25 cellular contexts compared by ENCODE assay signal in the genomic region with DNA sequence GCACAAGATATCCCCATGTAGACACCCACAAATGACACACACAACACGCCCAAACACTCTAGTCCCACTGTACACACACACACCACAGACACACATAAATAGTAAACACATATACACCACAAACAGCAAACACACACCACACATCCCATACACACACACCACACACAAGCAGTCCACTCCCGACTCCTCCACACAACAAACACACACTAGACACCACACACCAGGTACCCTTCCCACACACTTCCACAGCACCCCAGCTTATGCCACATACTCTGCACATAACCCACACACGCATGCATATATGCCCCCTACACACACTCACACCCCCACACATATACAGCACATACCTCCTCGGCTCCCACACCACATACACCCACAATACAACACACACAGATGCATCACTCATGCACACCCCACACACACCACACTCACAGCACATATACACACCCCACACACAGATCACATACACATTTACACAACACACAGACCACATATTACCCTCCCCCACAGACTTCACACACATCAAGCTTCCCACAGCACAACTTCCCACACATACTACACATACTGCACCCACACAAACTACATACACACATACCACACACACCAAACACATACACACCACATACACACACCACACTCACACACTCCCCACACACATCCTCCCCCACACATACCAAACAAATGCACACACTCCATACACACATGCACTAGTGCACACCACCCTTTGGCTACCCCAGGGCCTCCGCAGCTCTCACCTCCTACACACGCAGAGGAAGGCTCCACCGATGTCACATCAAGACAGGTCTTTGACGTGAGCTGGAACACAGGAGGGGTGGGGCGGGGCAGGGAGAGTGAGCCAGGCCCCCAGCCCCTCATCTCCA. TPM values are rescaled to one million over a fixed set of nuclear protein-coding genes. Genes with fewer than 3 reads are reported as not detected.
DNase-seq lines count a peak whose midpoint lies in the region; ATAC-seq and TF ChIP-seq lines count a peak whose summit lies in the region.
"Not testable (repeated sequence)": the region's sequence is repeated elsewhere in the genome, so short reads cannot be mapped to it uniquely, and the experiment has no call there.
"Had no signal": no experiment of that assay in that cellular context is flagged by ENCODE, and none has a peak within 500 bp of the region (broad histone marks: within the 10 kb centered on the region; RNA-seq: fewer than 3 reads in every experiment).

No MANE protein-coding gene starts in this region.

- H3K79me2 ChIP-seq in OCI-LY1 (ENCODE audit: insufficient read depth, low read length); mesendoderm (ENCODE audit: control insufficient read depth, insufficient read depth, low read length): not testable (repeated sequence)

- H3K27me3 ChIP-seq in CD4-positive, alpha-beta T cell (ENCODE audit: control insufficient read depth, insufficient read depth, low read length); OCI-LY1 (ENCODE audit: insufficient read depth, low read length); mesendoderm (ENCODE audit: insufficient read depth, low read length, poor library complexity); thymus (ENCODE audit: control insufficient read depth, insufficient read depth): not testable (repeated sequence)

- H3K4me3 ChIP-seq in OCI-LY1 (ENCODE audit: low read depth, low read length, poor library complexity, severe bottlenecking), result peak overlapping the region; percentile 49
- H3K4me3 ChIP-seq in coronary artery; mesendoderm (ENCODE audit: low read length): not testable (repeated sequence)
- peak overlapping the region; percentile 64 for H3K4me3 ChIP-seq in thymus (ENCODE audit: low read length)

- H3K4me3 Mint-ChIP-seq in CD4-positive, alpha-beta T cell; activated CD4-positive, alpha-beta T cell treated with anti-CD3 and anti-CD28 coated beads, Interleukin-2, amount 10 ng/mL, durations not matched to agents 7 days and 5 days; activated T-cell treated with anti-CD3 and anti-CD28 coated beads, Interleukin-2, amount 50 U/mL, for 72 hours: not testable (repeated sequence)

- H3K18ac ChIP-seq in mesendoderm (ENCODE audit: low read length), result not testable (repeated sequence)

- not testable (repeated sequence) for H3K9me3 Mint-ChIP-seq in CD4-positive, alpha-beta T cell; activated CD4-positive, alpha-beta T cell treated with anti-CD3 and anti-CD28 coated beads, Interleukin-2, amount 10 ng/mL, durations not matched to agents 7 days and 5 days; activated T-cell treated with anti-CD3 and anti-CD28 coated beads, Interleukin-2, amount 50 U/mL, for 72 hours

- H4K8ac ChIP-seq in mesendoderm (ENCODE audit: low read depth, low read length), result not testable (repeated sequence)

- not testable (repeated sequence) for H2BK120ac ChIP-seq in mesendoderm (ENCODE audit: low read depth, low read length)

- H3K79me1 ChIP-seq in mesendoderm (ENCODE audit: low read length), result not testable (repeated sequence)

- H3K4me1 ChIP-seq in OCI-LY1 (ENCODE audit: insufficient read depth, low read length, severe bottlenecking), result peaks cover 29% of the 10 kb centered on the region
- H3K4me1 ChIP-seq in mesendoderm (ENCODE audit: control insufficient read depth, low read depth, low read length), result peaks cover 12% of the 10 kb centered on the region
- peaks cover 48% of the 10 kb centered on the region for H3K4me1 ChIP-seq in thymus (ENCODE audit: control insufficient read depth, insufficient read depth, low read length)

- H2AK5ac ChIP-seq in mesendoderm (ENCODE audit: low read length), result peak overlapping the region; percentile 51

- H3K36me3 Mint-ChIP-seq in CD4-positive, alpha-beta T cell (ENCODE audit: low read depth); activated CD4-positive, alpha-beta T cell treated with anti-CD3 and anti-CD28 coated beads, Interleukin-2, amount 10 ng/mL, durations not matched to agents 7 days and 5 days (ENCODE audit: low read depth); activated T-cell treated with anti-CD3 and anti-CD28 coated beads, Interleukin-2, amount 50 U/mL, for 72 hours (ENCODE audit: insufficient read depth in 2 of 2): not testable (repeated sequence)

- peak; percentile 75 for ATAC-seq in CD4-positive, alpha-beta T cell (ENCODE audit: poor library complexity)
- peak; percentile 58 to 61 for ATAC-seq in activated T-cell treated with anti-CD3 and anti-CD28 coated beads, Interleukin-2, amount 50 U/mL, for 72 hours (replicated peaks in 1 of 2)

- H3K36me3 ChIP-seq in OCI-LY1 (ENCODE audit: insufficient read depth, low read length); mesendoderm (ENCODE audit: control insufficient read depth, insufficient read depth, low read length); thymus (ENCODE audit: control insufficient read depth, insufficient read depth): not testable (repeated sequence)

- peak overlapping the region; percentile 67 for H3K27ac ChIP-seq in CD4-positive, alpha-beta T cell (ENCODE audit: low read depth, low read length)
- H3K27ac ChIP-seq in OCI-LY1 (ENCODE audit: low read depth, low read length, poor library complexity, severe bottlenecking); coronary artery; mesendoderm (ENCODE audit: low read depth, low read length): not testable (repeated sequence)
- peak overlapping the region; percentile 97 for H3K27ac ChIP-seq in thymus (ENCODE audit: low read depth)

- not testable (repeated sequence) for H4K5ac ChIP-seq in mesendoderm (ENCODE audit: low read length)

- POLR2A ChIA-PET in CD4-positive, alpha-beta T cell (lab: Charles Lee), result interaction anchor here (0.8 kb wide), 1 partner anchor 16 kb away, joined by 3 read pairs; no protein-coding TSS in a partner anchor
- POLR2A ChIA-PET in activated CD4-positive, alpha-beta T cell treated with anti-CD3 and anti-CD28 coated beads, Interleukin-2, amount 10 ng/mL, durations not matched to agents 7 days and 5 days (lab: Charles Lee), result not testable (repeated sequence)

- 100% methylated on average over 1 of the region's 9 CpGs for WGBS in mesendoderm (ENCODE audit: extremely low coverage, insufficient coverage, low lambda C conversion rate)
- WGBS in thymus, result 24% methylated on average over 9 of the region's 9 CpGs

- H3K27me3 Mint-ChIP-seq in CD4-positive, alpha-beta T cell; activated CD4-positive, alpha-beta T cell treated with anti-CD3 and anti-CD28 coated beads, Interleukin-2, amount 10 ng/mL, durations not matched to agents 7 days and 5 days; activated T-cell treated with anti-CD3 and anti-CD28 coated beads, Interleukin-2, amount 50 U/mL, for 72 hours (ENCODE audit: low read depth): not testable (repeated sequence)

- H2BK5ac ChIP-seq in mesendoderm (ENCODE audit: low read length), result peak overlapping the region; percentile 91

- not testable (repeated sequence) for H3K9me2 ChIP-seq in OCI-LY1 (ENCODE audit: low read depth, low read length)

- H3K9me3 ChIP-seq in CD4-positive, alpha-beta T cell (ENCODE audit: control insufficient read depth, low read length); OCI-LY1 (ENCODE audit: low read length); thymus (ENCODE audit: control insufficient read depth): not testable (repeated sequence)

- DNase-seq in CD4-positive, alpha-beta T cell, result peak in 5 of 10 experiments; percentile 24 to 77 (median 51)
- DNase-seq in activated CD4-positive, alpha-beta T cell treated with anti-CD3 and anti-CD28 coated beads, Interleukin-2, amount 10 ng/mL, durations not matched to agents 7 days and 5 days, result peak; percentile 55
- peak in 1 of 2 donors; percentile 30 for DNase-seq in activated T-cell treated with anti-CD3 and anti-CD28 coated beads, Interleukin-2, amount 50 U/mL, for 72 hours
- peak; percentile 49 for DNase-seq in coronary artery (ENCODE audit: low spot score)
- not testable (repeated sequence) for DNase-seq in mesendoderm
- DNase-seq in stimulated activated CD4-positive, alpha-beta T cell treated with anti-CD3 and anti-CD28 coated beads, Interleukin-15, amount 100 ng/mL, for 24 hours, result peak; percentile 53

- not testable (repeated sequence) for H3K4ac ChIP-seq in mesendoderm (ENCODE audit: low read depth, low read length)

- CTCF ChIA-PET in CD4-positive, alpha-beta T cell (lab: Charles Lee); activated CD4-positive, alpha-beta T cell treated with anti-CD3 and anti-CD28 coated beads, Interleukin-2, amount 10 ng/mL, durations not matched to agents 7 days and 5 days (lab: Charles Lee): not testable (repeated sequence)

- not testable (repeated sequence) for H3K4me1 Mint-ChIP-seq in CD4-positive, alpha-beta T cell (ENCODE audit: low read depth); activated CD4-positive, alpha-beta T cell treated with anti-CD3 and anti-CD28 coated beads, Interleukin-2, amount 10 ng/mL, durations not matched to agents 7 days and 5 days
- H3K4me1 Mint-ChIP-seq in activated T-cell treated with anti-CD3 and anti-CD28 coated beads, Interleukin-2, amount 50 U/mL, for 72 hours (ENCODE audit: low read depth), result peaks cover 24% of the 10 kb centered on the region

- not testable (repeated sequence) for H2AFZ ChIP-seq in OCI-LY1 (ENCODE audit: low read length)

- peak overlapping the region; percentile 71 for H3K56ac ChIP-seq in mesendoderm (ENCODE audit: low read length)

- not testable (repeated sequence) for H4K20me1 ChIP-seq in OCI-LY1 (ENCODE audit: insufficient read depth, low read length)

- H3F3A ChIP-seq in OCI-LY1 (ENCODE audit: insufficient read depth, low read length), result not testable (repeated sequence)

- intact Hi-C loops in CD4-positive, alpha-beta T cell (cut with DNase I, micrococcal nuclease), result loop anchor here in 1 of 2 experiments (2.0 kb wide), 1 partner anchor 63 kb away; the partner anchor contains the start of gene NCOA4

- not testable (repeated sequence) for TF ChIP-seq CTCF in CD4-positive, alpha-beta T cell (IDR thresholded peaks at IDR 0.05); OCI-LY1 (IDR thresholded peaks at IDR 0.05; ENCODE audit: low read length); coronary artery (IDR thresholded peaks at IDR 0.05)

- H3K23ac ChIP-seq in mesendoderm (ENCODE audit: low read length), result not testable (repeated sequence)

- H3K9ac ChIP-seq in OCI-LY1 (ENCODE audit: low read length); mesendoderm (ENCODE audit: low read length): not testable (repeated sequence)

- H2BK15ac ChIP-seq in mesendoderm (replicated peaks; ENCODE audit: low read depth), result not testable (repeated sequence)

- not testable (repeated sequence) for H3K27ac Mint-ChIP-seq in CD4-positive, alpha-beta T cell; activated CD4-positive, alpha-beta T cell treated with anti-CD3 and anti-CD28 coated beads, Interleukin-2, amount 10 ng/mL, durations not matched to agents 7 days and 5 days; activated T-cell treated with anti-CD3 and anti-CD28 coated beads, Interleukin-2, amount 50 U/mL, for 72 hours

- peak overlapping the region; percentile 46; the same call in 1 of the 2 replicates for H3K4me2 ChIP-seq in OCI-LY1 (ENCODE audit: low read length)
- not testable (repeated sequence) for H3K4me2 ChIP-seq in mesendoderm (ENCODE audit: low read length)

RNA-seq across cellular contexts. Expression of gene MSMB, which starts 47.5 kb away (rescaled TPM):
- not detected for total RNA-seq in CD4-positive, alpha-beta T cell
- not detected for total RNA-seq in activated CD4-positive, alpha-beta T cell treated with anti-CD3 and anti-CD28 coated beads, Interleukin-2, amount 10 ng/mL, durations not matched to agents 7 days and 5 days
- total RNA-seq in activated T-cell treated with anti-CD3 and anti-CD28 coated beads, Interleukin-2, amount 50 U/mL, for 72 hours, result not detected
- 0.18 TPM for polyA plus RNA-seq in mesendoderm (2013, experiment 1 of 2)
- polyA plus RNA-seq in mesendoderm (2013, experiment 2 of 2), result not detected
- 8.6 TPM for polyA plus RNA-seq in thymus
- total RNA-seq: activated B cell treated with CpG ODN at 0.5 μM for 24 hours; activated CD8-positive, alpha-beta memory T cell treated with anti-CD3 and anti-CD28 coated beads for 36 hours; activated naive CD8-positive, alpha-beta T cell treated with anti-CD3 and anti-CD28 coated beads, Interleukin-2, amount 10 ng/mL, durations not matched to agents 7 days and 5 days; activated T-helper 1 cell treated with anti-CD3 and anti-CD28 coated beads, Interleukin-12 subunit alpha, Interleukin-12 subunit beta, Interleukin-2, Interleukin-4 antibody, amounts not matched to agents 30 ng/mL and 10 ng/mL and 1 ng/mL, durations not matched to agents 14 hours and 24 hours and 36 hours; ascending aorta; colonic mucosa; GM12878; GM23248; left cardiac atrium; LHCN-M2; lung microvascular endothelial cell; PC-3; smooth muscle cell; T-helper 1 cell treated with Interleukin-12 subunit alpha and Interleukin-12 subunit beta and Interleukin-4 antibody, amounts not matched to agents 30 ng/mL and 1 ng/mL, for 36 hours; urinary bladder had no signal
- polyA plus RNA-seq: GM12878, GM23248, immature natural killer cell, neural cell had no signal
